ENCODE assay signal across 31 cellular contexts in genomic region chr12:94818970-94819369, GRCh38.
DNase-seq lines count a peak whose midpoint lies in the region; ATAC-seq, FAIRE-seq and TF ChIP-seq lines count a peak whose summit lies in the region.
"Had no signal": no experiment of that assay in that cellular context is flagged by ENCODE, and none has a peak within 500 bp of the region (broad histone marks: within the 10 kb centered on the region; RNA-seq: fewer than 3 reads in every experiment).

No MANE protein-coding gene starts in this region.

- no peak overlapping the region for H3K4me3 Mint-ChIP-seq in activated T-helper 17 cell treated with anti-CD3 and anti-CD28 coated beads, Interleukin-2, amount 50 U/mL, for 72 hours
- H3K4me3 Mint-ChIP-seq in activated T-cell treated with anti-CD3 and anti-CD28 coated beads, Interleukin-2, amount 50 U/mL, for 24 hours: no peak overlapping the region
- H3K4me3 Mint-ChIP-seq: activated CD4-positive, alpha-beta memory T cell treated with anti-CD3 and anti-CD28 coated beads for 36 hours; activated T-helper 1 cell treated with anti-CD3 and anti-CD28 coated beads, Interleukin-12 subunit alpha, Interleukin-12 subunit beta, Interleukin-2, Interleukin-4 antibody, amounts not matched to agents 30 ng/mL and 10 ng/mL and 1 ng/mL, durations not matched to agents 14 hours and 24 hours and 36 hours; brain; CD4-positive, CD25-positive, alpha-beta regulatory T cell; stimulated activated effector memory CD8-positive, alpha-beta T cell treated with anti-CD3 and anti-CD28 coated beads, Interleukin-12 subunit alpha, Interleukin-12 subunit beta, amount 100 ng/mL, for 72 hours had no signal

- DNase-seq in A673 (ENCODE audit: low spot score) (peak; percentile 13), GM18507 (ENCODE audit: extremely low spot score, insufficient read length, low read depth) (no peak), iris pigment epithelial cell (ENCODE audit: low read depth) (peak; percentile 46), ureter (ENCODE audit: low spot score) (no peak)
- no peak for DNase-seq in activated T-cell treated with anti-CD3 and anti-CD28 coated beads, Interleukin-2, amount 50 U/mL, for 24 hours
- no peak for DNase-seq in activated CD4-positive, CD25-positive, alpha-beta regulatory T cell treated with anti-CD3 and anti-CD28 coated beads, Interleukin-2, amount 50 U/mL, for 72 hours
- DNase-seq: activated CD4-positive, alpha-beta T cell treated with anti-CD3 and anti-CD28 coated beads for 1 hour; activated naive CD4-positive, alpha-beta T cell treated with anti-CD3 and anti-CD28 coated beads, Interleukin-2, amount 50 U/mL, for 16 hours; amniotic stem cell; CD4-positive, CD25-positive, alpha-beta regulatory T cell; DND-41; GOT3; KBM-7; mesenchymal stem cell; MG63; NCI-H1105 treated with DMSO at 0.1 percent for 48 hours; NCI-H187 treated with DMSO at 0.1 percent for 48 hours; NCI-H526; Right ventricle myocardium superior; trophoblast cell had no signal

- intact Hi-C loops in A673 (cut with micrococcal nuclease; ENCODE audit: unreplicated experiment): no loop called here

- FAIRE-seq in GM18507 (lab: Jason Lieb, UNC): peak; percentile 18
- FAIRE-seq: A204.1, frontal cortex, HTR-8/SVneo had no signal

- no peaks in the 10 kb centered on the region for H3K9me3 Mint-ChIP-seq in activated T-helper 17 cell treated with anti-CD3 and anti-CD28 coated beads, Interleukin-2, amount 50 U/mL, for 72 hours
- H3K9me3 Mint-ChIP-seq in activated T-cell treated with anti-CD3 and anti-CD28 coated beads, Interleukin-2, amount 50 U/mL, for 24 hours: peaks cover 10% of the 10 kb centered on the region

- H3K27ac Mint-ChIP-seq in activated T-helper 17 cell treated with anti-CD3 and anti-CD28 coated beads, Interleukin-2, amount 50 U/mL, for 72 hours: no peak overlapping the region
- H3K27ac Mint-ChIP-seq in activated T-cell treated with anti-CD3 and anti-CD28 coated beads, Interleukin-2, amount 50 U/mL, for 24 hours: no peak overlapping the region
- H3K27ac Mint-ChIP-seq: activated CD4-positive, alpha-beta memory T cell treated with anti-CD3 and anti-CD28 coated beads for 36 hours; activated T-helper 1 cell treated with anti-CD3 and anti-CD28 coated beads, Interleukin-12 subunit alpha, Interleukin-12 subunit beta, Interleukin-2, Interleukin-4 antibody, amounts not matched to agents 30 ng/mL and 10 ng/mL and 1 ng/mL, durations not matched to agents 14 hours and 24 hours and 36 hours; brain; stimulated activated effector memory CD8-positive, alpha-beta T cell treated with anti-CD3 and anti-CD28 coated beads, Interleukin-12 subunit alpha, Interleukin-12 subunit beta, amount 100 ng/mL, for 72 hours had no signal

- POLR2A ChIA-PET in A673 (lab: Charles Lee; ENCODE audit: low non-redundant PET): no interaction called here

- H3K9me3 ChIP-seq in A673 (ENCODE audit: low read depth, low read length, poor library complexity, severe bottlenecking) (peaks cover 4% of the 10 kb centered on the region), OCI-LY3 (ENCODE audit: insufficient read depth, low read length) (peaks cover 11% of the 10 kb centered on the region; the same call in 1 of the 2 replicates)
- H3K9me3 ChIP-seq: MG63 had no signal

- H3K4me1 ChIP-seq in A673 (ENCODE audit: insufficient read depth, low read length, poor library complexity, severe bottlenecking): no peaks in the 10 kb centered on the region
- peaks cover 77% of the 10 kb centered on the region for H3K4me1 ChIP-seq in OCI-LY3 (ENCODE audit: low read length)

- H3K4me2 ChIP-seq in OCI-LY3 (ENCODE audit: low read length): peak overlapping the region; percentile 87

- H3K27me3 ChIP-seq in A673 (replicated peaks; ENCODE audit: insufficient read depth, low read depth, low read length, poor library complexity) (no peaks in the 10 kb centered on the region), OCI-LY3 (ENCODE audit: low read depth, low read length) (no peaks in the 10 kb centered on the region)
- H3K27me3 ChIP-seq: MG63 had no signal

- no TSS peak for BruUV-seq in A673 (replicated peaks; lab: Mats Ljungman, UMichigan)

- H3K27ac ChIP-seq in A673 (ENCODE audit: low read depth, low read length, poor library complexity, severe bottlenecking) (no peak overlapping the region), OCI-LY3 (ENCODE audit: low read length) (peak overlapping the region; percentile 98)

- no peak overlapping the region for H2AFZ ChIP-seq in OCI-LY3 (ENCODE audit: low read depth, low read length)

- peaks cover 8% of the 10 kb centered on the region for H3K27me3 Mint-ChIP-seq in activated T-helper 17 cell treated with anti-CD3 and anti-CD28 coated beads, Interleukin-2, amount 50 U/mL, for 72 hours
- H3K27me3 Mint-ChIP-seq in activated T-cell treated with anti-CD3 and anti-CD28 coated beads, Interleukin-2, amount 50 U/mL, for 24 hours: peaks cover 7% of the 10 kb centered on the region

- CTCF ChIA-PET in A673 (lab: Charles Lee): no interaction called here

- H4K20me1 ChIP-seq in OCI-LY3 (ENCODE audit: insufficient read depth, low read length): no peaks in the 10 kb centered on the region

- no peak for ATAC-seq in activated T-helper 17 cell treated with anti-CD3 and anti-CD28 coated beads, Interleukin-2, amount 50 U/mL, for 72 hours (replicated peaks)
- ATAC-seq: Panc1, SK-N-SH treated with all-trans-retinoic acid at 6 μM for 48 hours had no signal

- peaks cover 68% of the 10 kb centered on the region for H3K79me2 ChIP-seq in OCI-LY3 (ENCODE audit: low read length)

- H3K36me3 ChIP-seq in A673 (ENCODE audit: insufficient read depth, low read length, poor library complexity, severe bottlenecking) (no peaks in the 10 kb centered on the region), OCI-LY3 (replicated peaks; ENCODE audit: low read depth, low read length) (peaks cover 28% of the 10 kb centered on the region)
- H3K36me3 ChIP-seq: MG63 had no signal

- TF ChIP-seq CTCF in A673 (conservative IDR thresholded peaks at IDR 0.05; ENCODE audit: low read depth, low read length) (no peak), OCI-LY3 (IDR thresholded peaks at IDR 0.05; ENCODE audit: low read depth, low read length) (no peak)

- peak overlapping the region; percentile 63; the same call in 1 of the 2 replicates for H3K9ac ChIP-seq in OCI-LY3 (ENCODE audit: low read length)

- no peaks in the 10 kb centered on the region for H3K36me3 Mint-ChIP-seq in activated T-helper 17 cell treated with anti-CD3 and anti-CD28 coated beads, Interleukin-2, amount 50 U/mL, for 72 hours (ENCODE audit: low read depth)
- H3K36me3 Mint-ChIP-seq in activated T-cell treated with anti-CD3 and anti-CD28 coated beads, Interleukin-2, amount 50 U/mL, for 24 hours (ENCODE audit: low read depth): no peaks in the 10 kb centered on the region
- H3K36me3 Mint-ChIP-seq: activated CD4-positive, alpha-beta memory T cell treated with anti-CD3 and anti-CD28 coated beads for 36 hours; brain; CD4-positive, CD25-positive, alpha-beta regulatory T cell; stimulated activated effector memory CD8-positive, alpha-beta T cell treated with anti-CD3 and anti-CD28 coated beads, Interleukin-12 subunit alpha, Interleukin-12 subunit beta, amount 100 ng/mL, for 72 hours had no signal

- no peaks in the 10 kb centered on the region for H3K4me1 Mint-ChIP-seq in activated T-helper 17 cell treated with anti-CD3 and anti-CD28 coated beads, Interleukin-2, amount 50 U/mL, for 72 hours
- no peaks in the 10 kb centered on the region for H3K4me1 Mint-ChIP-seq in activated T-cell treated with anti-CD3 and anti-CD28 coated beads, Interleukin-2, amount 50 U/mL, for 24 hours (ENCODE audit: low read depth)
- H3K4me1 Mint-ChIP-seq: brain; CD4-positive, CD25-positive, alpha-beta regulatory T cell; stimulated activated effector memory CD8-positive, alpha-beta T cell treated with anti-CD3 and anti-CD28 coated beads, Interleukin-12 subunit alpha, Interleukin-12 subunit beta, amount 100 ng/mL, for 72 hours had no signal

- H3K4me3 ChIP-seq in A673 (ENCODE audit: low read depth, low read length, poor library complexity, severe bottlenecking) (no peak overlapping the region), OCI-LY3 (ENCODE audit: low read length) (no peak overlapping the region)
- H3K4me3 ChIP-seq: MG63 had no signal

Comparison
In these comparisons a context has a peak if more than half of its experiments do, and no peak if none do; other contexts are left out.
1. DNase-seq: peak in A673 (single experiment) and iris pigment epithelial cell (single experiment); none in GM18507 (single experiment), activated T-cell treated with anti-CD3 and anti-CD28 coated beads, Interleukin-2, amount 50 U/mL, for 24 hours (single experiment), ureter (single experiment) and activated CD4-positive, CD25-positive, alpha-beta regulatory T cell treated with anti-CD3 and anti-CD28 coated beads, Interleukin-2, amount 50 U/mL, for 72 hours (single experiment).